Comparison of ENCODE assay signal across 8 cellular contexts in genomic region chr9:135887021-135887507, GRCh38. TPM values are rescaled to one million over a fixed set of nuclear protein-coding genes. Genes with fewer than 3 reads are reported as not detected.
DNase-seq lines count a peak whose midpoint lies in the region; ATAC-seq, FAIRE-seq and TF ChIP-seq lines count a peak whose summit lies in the region.

No MANE protein-coding gene starts in this region.

- no peak overlapping the region for H3K9ac ChIP-seq in kidney (ENCODE audit: low read length in 2 of 2)

- H3K27me3 Mint-ChIP-seq in activated B cell treated with CpG ODN at 0.5 μM for 24 hours = no peaks in the 10 kb centered on the region

- CTCF ChIA-PET in activated B cell treated with CpG ODN at 0.5 μM for 24 hours (lab: Charles Lee) = no interaction called here

- TF ChIP-seq CTCF in activated B cell treated with CpG ODN at 0.5 μM for 24 hours (IDR thresholded peaks at IDR 0.05) (no peak), left lung (IDR thresholded peaks at IDR 0.05) (no peak), kidney (IDR thresholded peaks at IDR 0.05; ENCODE audit: borderline replicate concordance, extremely low read depth, insufficient read depth) (no peak)

- H3K36me3 Mint-ChIP-seq in activated B cell treated with CpG ODN at 0.5 μM for 24 hours (ENCODE audit: low read depth) = peaks cover 8% of the 10 kb centered on the region

- H3K4me1 ChIP-seq in left lung (peaks cover 12 to 65% of the 10 kb centered on the region in 2 donors), kidney (ENCODE audit: control insufficient read depth in 1 of 2, insufficient read depth in 1 of 2, low read depth in 1 of 2, low read length in 2 of 2) (peaks cover 0 to 7% of the 10 kb centered on the region in 2 donors)

- no peak overlapping the region for H3K4me3 ChIP-seq in left lung
- no peak overlapping the region for H3K4me3 ChIP-seq in kidney (ENCODE audit: low read length in 2 of 2)

- no peaks in the 10 kb centered on the region for H3K27me3 ChIP-seq in left lung

- H3K4me3 Mint-ChIP-seq in activated B cell treated with CpG ODN at 0.5 μM for 24 hours = peak overlapping the region; percentile 77

- no peaks in the 10 kb centered on the region for H3K9me3 Mint-ChIP-seq in activated B cell treated with CpG ODN at 0.5 μM for 24 hours

- H3K36me3 ChIP-seq in left lung (peaks cover 0 to 5% of the 10 kb centered on the region in 2 donors), kidney (ENCODE audit: control insufficient read depth in 1 of 2, insufficient read depth in 2 of 2, low read length in 2 of 2) (no peaks in the 10 kb centered on the region)

- no peak for FAIRE-seq in kidney (lab: Jason Lieb, UNC)

- DNase-seq in AG08395 (ENCODE audit: low spot score) (peak; percentile 26), HCEC 1CT (peak; percentile 16), activated B cell treated with CpG ODN at 0.5 μM for 24 hours (no peak), left lung (no peak), kidney (no peak), NCI-H2196 treated with DMSO at 0.1 percent for 48 hours (lab: John Stamatoyannopoulos, UW; ENCODE audit: unreplicated experiment) (no peak), NCI-H510A treated with DMSO at 0.1 percent for 48 hours (lab: John Stamatoyannopoulos, UW) (no peak), SW480 (ENCODE audit: low spot score) (no peak)

- POLR2A ChIA-PET in activated B cell treated with CpG ODN at 0.5 μM for 24 hours (lab: Charles Lee) = no interaction called here

- H3K9me3 ChIP-seq in left lung = no peaks in the 10 kb centered on the region
- H3K9me3 ChIP-seq in kidney (ENCODE audit: control insufficient read depth in 1 of 2, low read length in 2 of 2) = no peaks in the 10 kb centered on the region

- peaks cover 50% of the 10 kb centered on the region for H3K4me1 Mint-ChIP-seq in activated B cell treated with CpG ODN at 0.5 μM for 24 hours

- peak overlapping the region; percentile 64 for H3K27ac Mint-ChIP-seq in activated B cell treated with CpG ODN at 0.5 μM for 24 hours

- intact Hi-C loops in activated B cell treated with CpG ODN at 0.5 μM for 24 hours (cut with micrococcal nuclease) (loop anchor here (1.0 kb wide), 1 partner anchor 20 kb away; the partner anchor contains the start of gene CAMSAP1), left lung (cut with DNase I) (no loop called here), kidney (cut with DNase I) (no loop called here)

- H3K27ac ChIP-seq in left lung = peak overlapping the region in 1 of 2 donors; percentile 57
- H3K27ac ChIP-seq in kidney (ENCODE audit: low read depth in 2 of 2, low read length in 2 of 2) = no peak overlapping the region

- peak; percentile 11 for ATAC-seq in activated B cell treated with CpG ODN at 0.5 μM for 24 hours (ENCODE audit: low read depth)
- peak; percentile 41 for ATAC-seq in left lung

RNA-seq across cellular contexts. Expression of gene CAMSAP1, which starts 20.3 kb away (rescaled TPM):
- total RNA-seq in activated B cell treated with CpG ODN at 0.5 μM for 24 hours (16.9 and 23.7 TPM in 2 replicates), left lung (10 to 100 TPM; 22.9 to 27.0 TPM), kidney (38.6 TPM)
- polyA plus RNA-seq in kidney (ENCODE audit: insufficient read depth, low read depth, low replicate concordance) = 3.3 TPM

Comparison
In these comparisons a context has a peak if more than half of its experiments do, and no peak if none do; other contexts are left out.
1. DNase-seq: peak in AG08395 (single experiment) and HCEC 1CT (single experiment); none in activated B cell treated with CpG ODN at 0.5 μM for 24 hours (single experiment), left lung (0 of 2), kidney (single experiment), NCI-H2196 treated with DMSO at 0.1 percent for 48 hours (single experiment), NCI-H510A treated with DMSO at 0.1 percent for 48 hours (single experiment) and SW480 (single experiment).